In genomic region chr4:22460266-22460665, GRCh38 we compare ENCODE assay signal across 18 cellular contexts. TPM values are rescaled to one million over a fixed set of nuclear protein-coding genes. Genes with fewer than 3 reads are reported as not detected.
A peak's percentile ranks its signal among the peaks of the same experiment; 100 is the strongest.
DNase-seq lines count a peak whose midpoint lies in the region; ATAC-seq and TF ChIP-seq lines count a peak whose summit lies in the region.
"Had no signal": no experiment of that assay in that cellular context is flagged by ENCODE, and none has a peak within 500 bp of the region (broad histone marks: within the 10 kb centered on the region; RNA-seq: fewer than 3 reads in every experiment).

No MANE protein-coding gene starts in this region.

- H3K27me3 ChIP-seq in Caco-2 (replicated peaks; ENCODE audit: control insufficient read depth, insufficient read depth, low read length) (no peaks in the 10 kb centered on the region), GM23338 (ENCODE audit: insufficient read depth) (no peaks in the 10 kb centered on the region), psoas muscle (ENCODE audit: insufficient read depth in 3 of 3, low read length in 2 of 3) (no peaks in the 10 kb centered on the region)
- H3K27me3 ChIP-seq: BE2C had no signal

- H3K4me3 Mint-ChIP-seq in Caco-2 (ENCODE audit: unreplicated experiment) (peak overlapping the region; percentile 63), GM23338 (no peak overlapping the region), WTC11 (no peak overlapping the region)
- H3K4me3 Mint-ChIP-seq: CD4-positive, alpha-beta T cell had no signal

- POLR2A ChIA-PET in Caco-2 (lab: Charles Lee), result no interaction called here
- POLR2A ChIA-PET in WTC11 (lab: Charles Lee), result interaction anchor here (0.6 kb wide), 1 partner anchor 46 kb away, joined by 3 read pairs; no protein-coding TSS in a partner anchor
- POLR2A ChIA-PET in GM10248 (lab: Yijun Ruan, JAX), result no interaction called here

- no TSS peak for BruUV-seq in Caco-2 (replicated peaks; lab: Mats Ljungman, UMichigan)

- H3K27ac Mint-ChIP-seq in Caco-2 (ENCODE audit: unreplicated experiment) (peak overlapping the region; percentile 71), GM23338 (peak overlapping the region; percentile 38; the same call in 1 of the 2 replicates), WTC11 (peak overlapping the region; percentile 8; the same call in 1 of the 2 replicates)
- H3K27ac Mint-ChIP-seq: CD4-positive, alpha-beta T cell had no signal

- CTCF ChIA-PET in Caco-2 (lab: Charles Lee), result no interaction called here
- CTCF ChIA-PET in WTC11 (lab: Charles Lee), result interaction anchor here (0.8 kb wide), 1 partner anchor 42 kb away, joined by 3 read pairs; no protein-coding TSS in a partner anchor
- CTCF ChIA-PET in GM10248 (lab: Yijun Ruan, JAX), result no interaction called here

- H3K27me3 Mint-ChIP-seq in Caco-2 (ENCODE audit: insufficient read depth, unreplicated experiment), result no peaks in the 10 kb centered on the region
- peaks cover 3% of the 10 kb centered on the region for H3K27me3 Mint-ChIP-seq in GM23338 (ENCODE audit: insufficient read depth, low read depth, poor library complexity)
- no peaks in the 10 kb centered on the region for H3K27me3 Mint-ChIP-seq in WTC11 (ENCODE audit: low read depth)
- H3K27me3 Mint-ChIP-seq: CD4-positive, alpha-beta T cell had no signal

- ATAC-seq in GM23338 (no peak), WTC11 (no peak), psoas muscle (no peak)
- ATAC-seq: GM12878, K562 had no signal

- no peaks in the 10 kb centered on the region for H3F3A ChIP-seq in GM23338 (replicated peaks; ENCODE audit: low read depth)

- H3K9me3 Mint-ChIP-seq in Caco-2 (ENCODE audit: unreplicated experiment) (no peaks in the 10 kb centered on the region), GM23338 (no peaks in the 10 kb centered on the region), WTC11 (no peaks in the 10 kb centered on the region)
- H3K9me3 Mint-ChIP-seq: CD4-positive, alpha-beta T cell had no signal

- H3K9me2 ChIP-seq in GM23338 (ENCODE audit: insufficient read depth), result no peaks in the 10 kb centered on the region

- peaks cover 7% of the 10 kb centered on the region; the same call in 1 of the 2 replicates for H4K20me1 ChIP-seq in GM23338 (replicated peaks; ENCODE audit: insufficient read depth)

- TF ChIP-seq CTCF in Caco-2 (IDR thresholded peaks at IDR 0.05; ENCODE audit: insufficient read depth in 1 of 2, low read depth in 1 of 2, low read length in 1 of 2, severe bottlenecking in 1 of 2, unreplicated experiment in 1 of 2), result no peak
- no peak for TF ChIP-seq CTCF in GM23338 (conservative IDR thresholded peaks at IDR 0.05; ENCODE audit: low read depth in 2 of 2)
- TF ChIP-seq CTCF in WTC11 (IDR thresholded peaks at IDR 0.05), result no peak
- TF ChIP-seq CTCF in psoas muscle (IDR thresholded peaks at IDR 0.05), result no peak
- TF ChIP-seq CTCF in GM10248 (IDR thresholded peaks at IDR 0.05; ENCODE audit: control extremely low read depth, extremely low read depth, low read depth, missing control alignments), result no peak

- no peak overlapping the region for H2AFZ ChIP-seq in GM23338

- no peak overlapping the region for H3K27ac ChIP-seq in GM23338 (ENCODE audit: low read depth)
- H3K27ac ChIP-seq in psoas muscle, result peak overlapping the region; percentile 86

- intact Hi-C loops in Caco-2 (cut with micrococcal nuclease; ENCODE audit: unreplicated experiment), result loop anchor here (1.0 to 2.0 kb wide), 4 partner anchors 11 to 56 kb away; partner anchors contain the start of gene ADGRA3
- intact Hi-C loops in psoas muscle (cut with DNase I), result no loop called here

- H3K4me2 ChIP-seq in GM23338, result no peak overlapping the region

- H3K4me3 ChIP-seq in Caco-2 (ENCODE audit: low read depth, low read length) (no peak overlapping the region), GM23338 (no peak overlapping the region), psoas muscle (no peak overlapping the region)
- H3K4me3 ChIP-seq: GM12878, K562 had no signal

- H3K9me3 ChIP-seq in Caco-2 (no peaks in the 10 kb centered on the region), psoas muscle (no peaks in the 10 kb centered on the region)
- H3K9me3 ChIP-seq: BE2C had no signal

- DNase-seq in Caco-2 (peak; percentile 56), GM23338 (ENCODE audit: low spot score) (no peak), WTC11 (ENCODE audit: low spot score) (no peak), psoas muscle (no peak), GM10248 (ENCODE audit: extremely low spot score) (no peak), NCI-H2029 (lab: John Stamatoyannopoulos, UW) (no peak)
- no peak for DNase-seq in activated CD4-positive, alpha-beta T cell treated with anti-CD3 and anti-CD28 coated beads, Interleukin-2, amount 50 U/mL, for 48 hours
- DNase-seq: ACHN; BE2C; C1 segment of cervical spinal cord; CD4-positive, alpha-beta T cell; DMS153; DMS79; GDM1; HCEC 1CT; IMR-90 had no signal

- H3K4me1 Mint-ChIP-seq in Caco-2 (ENCODE audit: low read depth, unreplicated experiment) (peaks cover 39% of the 10 kb centered on the region), GM23338 (peaks cover 44% of the 10 kb centered on the region), WTC11 (peaks cover 42% of the 10 kb centered on the region)

- peaks cover 48% of the 10 kb centered on the region for H3K79me2 ChIP-seq in GM23338 (replicated peaks; ENCODE audit: insufficient read depth)

- H3K4me1 ChIP-seq in Caco-2, result peaks cover 52% of the 10 kb centered on the region
- peaks cover 30% of the 10 kb centered on the region for H3K4me1 ChIP-seq in GM23338 (ENCODE audit: insufficient read depth)
- H3K4me1 ChIP-seq in psoas muscle, result peaks cover 30% of the 10 kb centered on the region

- H3K36me3 Mint-ChIP-seq in Caco-2 (ENCODE audit: insufficient read depth, unreplicated experiment) (peaks cover 6% of the 10 kb centered on the region), GM23338 (ENCODE audit: low read depth) (peaks cover 12% of the 10 kb centered on the region; the same call in 2 of the 3 replicates), WTC11 (peaks cover 2% of the 10 kb centered on the region; the same call in 1 of the 2 replicates)

- H3K36me3 ChIP-seq in Caco-2 (ENCODE audit: control insufficient read depth, insufficient read depth, low read length), result peaks cover 1% of the 10 kb centered on the region
- H3K36me3 ChIP-seq in GM23338 (ENCODE audit: insufficient read depth), result no peaks in the 10 kb centered on the region
- H3K36me3 ChIP-seq in psoas muscle (ENCODE audit: insufficient read depth in 1 of 2, low read depth in 1 of 2), result no peaks in the 10 kb centered on the region

TF ChIP-seq in GM23338, 12 proteins besides CTCF, POLR2A, EP300 and RAD21 (continues in another document):
- no peak for TF ChIP-seq JUNB (IDR thresholded peaks at IDR 0.05; ENCODE audit: unreplicated experiment)

TF ChIP-seq in WTC11, 78 proteins besides CTCF, POLR2A, EP300 and RAD21 (continues in another document):
- TF ChIP-seq RORB (CRISPR knock-in tag; IDR thresholded peaks at IDR 0.05) (no peak), SOX15 (CRISPR knock-in tag; IDR thresholded peaks at IDR 0.05) (no peak), ZNF396 (CRISPR knock-in tag; IDR thresholded peaks at IDR 0.05; ENCODE audit: borderline replicate concordance) (no peak)
- TF ChIP-seq, protein P1, sequence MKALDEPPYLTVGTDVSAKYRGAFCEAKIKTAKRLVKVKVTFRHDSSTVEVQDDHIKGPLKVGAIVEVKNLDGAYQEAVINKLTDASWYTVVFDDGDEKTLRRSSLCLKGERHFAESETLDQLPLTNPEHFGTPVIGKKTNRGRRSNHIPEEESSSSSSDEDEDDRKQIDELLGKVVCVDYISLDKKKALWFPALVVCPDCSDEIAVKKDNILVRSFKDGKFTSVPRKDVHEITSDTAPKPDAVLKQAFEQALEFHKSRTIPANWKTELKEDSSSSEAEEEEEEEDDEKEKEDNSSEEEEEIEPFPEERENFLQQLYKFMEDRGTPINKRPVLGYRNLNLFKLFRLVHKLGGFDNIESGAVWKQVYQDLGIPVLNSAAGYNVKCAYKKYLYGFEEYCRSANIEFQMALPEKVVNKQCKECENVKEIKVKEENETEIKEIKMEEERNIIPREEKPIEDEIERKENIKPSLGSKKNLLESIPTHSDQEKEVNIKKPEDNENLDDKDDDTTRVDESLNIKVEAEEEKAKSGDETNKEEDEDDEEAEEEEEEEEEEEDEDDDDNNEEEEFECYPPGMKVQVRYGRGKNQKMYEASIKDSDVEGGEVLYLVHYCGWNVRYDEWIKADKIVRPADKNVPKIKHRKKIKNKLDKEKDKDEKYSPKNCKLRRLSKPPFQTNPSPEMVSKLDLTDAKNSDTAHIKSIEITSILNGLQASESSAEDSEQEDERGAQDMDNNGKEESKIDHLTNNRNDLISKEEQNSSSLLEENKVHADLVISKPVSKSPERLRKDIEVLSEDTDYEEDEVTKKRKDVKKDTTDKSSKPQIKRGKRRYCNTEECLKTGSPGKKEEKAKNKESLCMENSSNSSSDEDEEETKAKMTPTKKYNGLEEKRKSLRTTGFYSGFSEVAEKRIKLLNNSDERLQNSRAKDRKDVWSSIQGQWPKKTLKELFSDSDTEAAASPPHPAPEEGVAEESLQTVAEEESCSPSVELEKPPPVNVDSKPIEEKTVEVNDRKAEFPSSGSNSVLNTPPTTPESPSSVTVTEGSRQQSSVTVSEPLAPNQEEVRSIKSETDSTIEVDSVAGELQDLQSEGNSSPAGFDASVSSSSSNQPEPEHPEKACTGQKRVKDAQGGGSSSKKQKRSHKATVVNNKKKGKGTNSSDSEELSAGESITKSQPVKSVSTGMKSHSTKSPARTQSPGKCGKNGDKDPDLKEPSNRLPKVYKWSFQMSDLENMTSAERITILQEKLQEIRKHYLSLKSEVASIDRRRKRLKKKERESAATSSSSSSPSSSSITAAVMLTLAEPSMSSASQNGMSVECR (CRISPR knock-in tag; IDR thresholded peaks at IDR 0.05; ENCODE audit: borderline replicate concordance), result no peak
- TF ChIP-seq, protein P2, sequence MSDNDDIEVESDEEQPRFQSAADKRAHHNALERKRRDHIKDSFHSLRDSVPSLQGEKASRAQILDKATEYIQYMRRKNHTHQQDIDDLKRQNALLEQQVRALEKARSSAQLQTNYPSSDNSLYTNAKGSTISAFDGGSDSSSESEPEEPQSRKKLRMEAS (CRISPR knock-in tag; IDR thresholded peaks at IDR 0.05), result no peak

RNA-seq across cellular contexts. Expression of gene ADGRA3, which starts 55.6 kb away (rescaled TPM):
- total RNA-seq in Caco-2 (2022), result 35.0 and 39.9 TPM in 2 replicates
- 73.9 and 75.3 TPM in 2 replicates for total RNA-seq in GM23338 (2014; rRNA removed; shearing (Covaris generic))
- 14.1 and 16.2 TPM in 2 replicates for polyA plus RNA-seq in GM23338 (2016; fragmentation: Nextera tagmentation; extraction: Ambion mirVana)
- 40.5 to 48.3 TPM (median 47.9 TPM) in 3 replicates for total RNA-seq in WTC11 (2021)
- total RNA-seq in psoas muscle, result 10 to 100 TPM; 19.0 to 32.1 (median 23.2) TPM
- 10 to 100 TPM in 2 of 3 donors, 1 to 10 TPM in 1; 7.4 to 17.5 (median 16.9) TPM for polyA plus RNA-seq in psoas muscle

Comparison
In these comparisons a context has a peak if more than half of its experiments do, and no peak if none do; other contexts are left out.
1. DNase-seq: peak in Caco-2 (2 of 2); none in GM23338 (single experiment), WTC11 (single experiment), psoas muscle (0 of 2), GM10248 (single experiment), activated CD4-positive, alpha-beta T cell treated with anti-CD3 and anti-CD28 coated beads, Interleukin-2, amount 50 U/mL, for 48 hours (0 of 2) and NCI-H2029 (single experiment).
2. H3K27ac Mint-ChIP-seq: peak in every context shown above with its lines; median percentile 71 in Caco-2; 38 in GM23338; 8 in WTC11.